Comparison of ENCODE assay signal across 19 cellular contexts in genomic region chr1:110890474-110891196, GRCh38. TPM values are rescaled to one million over a fixed set of nuclear protein-coding genes. Genes with fewer than 3 reads are reported as not detected.
DNase-seq lines count a peak whose midpoint lies in the region; TF ChIP-seq lines count a peak whose summit lies in the region.
"Had no signal": no experiment of that assay in that cellular context is flagged by ENCODE, and none has a peak within 500 bp of the region (broad histone marks: within the 10 kb centered on the region; RNA-seq: fewer than 3 reads in every experiment).

No MANE protein-coding gene starts in this region.

- POLR2A ChIA-PET in CD8-positive, alpha-beta memory T cell (lab: Charles Lee) = interaction anchor here (1.3 kb wide), 1 partner anchor 15 kb away, joined by 5 read pairs; no protein-coding TSS in a partner anchor
- POLR2A ChIA-PET in activated CD4-positive, alpha-beta memory T cell treated with anti-CD3 and anti-CD28 coated beads for 36 hours (lab: Charles Lee) = interaction anchor here (0.7 to 1.3 kb wide), 2 partner anchors 13 to 15 kb away, joined by 3 to 4 read pairs (median 3); no protein-coding TSS in a partner anchor

- peaks cover 91 to 100% (median 99%) of the 10 kb centered on the region in 3 donors for H3K4me1 Mint-ChIP-seq in CD8-positive, alpha-beta memory T cell
- H3K4me1 Mint-ChIP-seq in activated CD4-positive, alpha-beta memory T cell treated with anti-CD3 and anti-CD28 coated beads for 36 hours (ENCODE audit: low read depth) = peaks cover 93% of the 10 kb centered on the region

- no peaks in the 10 kb centered on the region for H3K27me3 Mint-ChIP-seq in CD8-positive, alpha-beta memory T cell
- H3K27me3 Mint-ChIP-seq in activated CD4-positive, alpha-beta memory T cell treated with anti-CD3 and anti-CD28 coated beads for 36 hours = no peaks in the 10 kb centered on the region

- peak overlapping the region; percentile 64 for H3K27ac ChIP-seq in CD8-positive, alpha-beta memory T cell (ENCODE audit: low read depth, low read length)
- no peak overlapping the region for H3K27ac ChIP-seq in osteoblast (ENCODE audit: low read depth, low read length)
- H3K27ac ChIP-seq: SJSA1, thyroid gland had no signal

- TF ChIP-seq POLR2A in erythroblast (IDR thresholded peaks at IDR 0.05; ENCODE audit: low read length) = no peak

- H3K4me1 ChIP-seq in CD8-positive, alpha-beta memory T cell (ENCODE audit: insufficient read depth, low read length) = peaks cover 86% of the 10 kb centered on the region
- no peaks in the 10 kb centered on the region for H3K4me1 ChIP-seq in osteoblast (ENCODE audit: insufficient read depth, low read length)
- H3K4me1 ChIP-seq: SJSA1, thyroid gland had no signal

- no peak overlapping the region for H2AFZ ChIP-seq in osteoblast (ENCODE audit: low read length)

- H3K79me2 ChIP-seq in osteoblast (ENCODE audit: insufficient read depth, low read length) = no peaks in the 10 kb centered on the region

- H3K36me3 Mint-ChIP-seq in CD8-positive, alpha-beta memory T cell = peaks cover 17 to 78% (median 36%) of the 10 kb centered on the region in 3 donors
- peaks cover 64% of the 10 kb centered on the region for H3K36me3 Mint-ChIP-seq in activated CD4-positive, alpha-beta memory T cell treated with anti-CD3 and anti-CD28 coated beads for 36 hours

- intact Hi-C loops in activated CD4-positive, alpha-beta memory T cell treated with anti-CD3 and anti-CD28 coated beads for 36 hours (cut with micrococcal nuclease) = no loop called here

- H3K4me2 ChIP-seq in osteoblast (ENCODE audit: insufficient read depth, low read length) = no peak overlapping the region

- CTCF ChIA-PET in CD8-positive, alpha-beta memory T cell (lab: Charles Lee) = interaction anchor here (1.1 to 1.9 kb wide), 5 partner anchors 12 to 110 kb away, joined by 3 to 5 read pairs (median 3); partner anchors contain the start of gene CD53
- CTCF ChIA-PET in activated CD4-positive, alpha-beta memory T cell treated with anti-CD3 and anti-CD28 coated beads for 36 hours (lab: Charles Lee) = interaction anchor here (1.4 to 1.9 kb wide), 5 partner anchors 11 to 140 kb away, joined by 3 to 6 read pairs (median 5); no protein-coding TSS in a partner anchor

- no peak for TF ChIP-seq CTCF in osteoblast (IDR thresholded peaks at IDR 0.05; ENCODE audit: extremely low read depth, low read depth, low read length)

- no peak overlapping the region for H3K4me3 ChIP-seq in CD8-positive, alpha-beta memory T cell (ENCODE audit: low read length)
- H3K4me3 ChIP-seq in osteoblast (ENCODE audit: insufficient read depth, low read length) = no peak overlapping the region
- H3K4me3 ChIP-seq: mucosa of descending colon, SJSA1, thyroid gland had no signal

- peaks cover 37% of the 10 kb centered on the region for H3K36me3 ChIP-seq in CD8-positive, alpha-beta memory T cell (ENCODE audit: insufficient read depth, low read length)
- no peaks in the 10 kb centered on the region for H3K36me3 ChIP-seq in osteoblast (ENCODE audit: insufficient read depth, low read length)
- H3K36me3 ChIP-seq: SJSA1, thyroid gland had no signal

- H3K4me3 Mint-ChIP-seq in CD8-positive, alpha-beta memory T cell = peak overlapping the region; percentile 9 to 67 (median 27)
- H3K4me3 Mint-ChIP-seq in activated CD4-positive, alpha-beta memory T cell treated with anti-CD3 and anti-CD28 coated beads for 36 hours = no peak overlapping the region

- DNase-seq in CD1c-positive myeloid dendritic cell (ENCODE audit: extremely low spot score) (peak; percentile 17), erythroblast (lab: John Stamatoyannopoulos, UW) (peak; percentile 56 to 62), osteoblast (ENCODE audit: insufficient read length, low spot score, missing footprints) (no peak), NCI-H748 (lab: John Stamatoyannopoulos, UW; ENCODE audit: unreplicated experiment) (no peak), DMS53 (lab: John Stamatoyannopoulos, UW) (no peak)
- no peak for DNase-seq in CD8-positive, alpha-beta memory T cell
- no peak for DNase-seq in activated CD4-positive, alpha-beta memory T cell treated with anti-CD3 and anti-CD28 coated beads for 36 hours
- DNase-seq: DMS79 treated with DMSO at 0.1 percent for 48 hours; hypothalamus; left cardiac atrium; mucosa of descending colon; NCI-H187; NCI-H510A treated with DMSO at 0.1 percent for 48 hours; stimulated activated CD8-positive, alpha-beta memory T cell treated with anti-CD3 and anti-CD28 coated beads, Interleukin-4, amount 100 ng/mL, for 48 hours; thyroid gland had no signal

- no peaks in the 10 kb centered on the region for H4K20me1 ChIP-seq in osteoblast (ENCODE audit: insufficient read depth, low read length)

- no peaks in the 10 kb centered on the region for H3K9me3 ChIP-seq in CD8-positive, alpha-beta memory T cell (ENCODE audit: low read length)
- no peaks in the 10 kb centered on the region for H3K9me3 ChIP-seq in osteoblast (ENCODE audit: low read depth, low read length)
- H3K9me3 ChIP-seq: mucosa of descending colon, SJSA1, thyroid gland had no signal

- H3K9me3 Mint-ChIP-seq in CD8-positive, alpha-beta memory T cell = no peaks in the 10 kb centered on the region
- H3K9me3 Mint-ChIP-seq in activated CD4-positive, alpha-beta memory T cell treated with anti-CD3 and anti-CD28 coated beads for 36 hours = no peaks in the 10 kb centered on the region

- H3K27ac Mint-ChIP-seq in CD8-positive, alpha-beta memory T cell = peak overlapping the region; percentile 50 to 93 (median 82)
- peak overlapping the region; percentile 77 for H3K27ac Mint-ChIP-seq in activated CD4-positive, alpha-beta memory T cell treated with anti-CD3 and anti-CD28 coated beads for 36 hours

- no peaks in the 10 kb centered on the region for H3K27me3 ChIP-seq in CD8-positive, alpha-beta memory T cell (ENCODE audit: insufficient read depth, low read length, poor library complexity, severe bottlenecking)
- no peaks in the 10 kb centered on the region for H3K27me3 ChIP-seq in osteoblast (ENCODE audit: insufficient read depth, low read length)
- H3K27me3 ChIP-seq: thyroid gland had no signal

RNA-seq across cellular contexts. Expression of gene CD53, which starts 17.7 kb away (rescaled TPM):
- 100 to 1,000 TPM; 190 to 194 TPM for total RNA-seq in CD8-positive, alpha-beta memory T cell
- 1,104 TPM for polyA plus RNA-seq in CD8-positive, alpha-beta memory T cell
- total RNA-seq in activated CD4-positive, alpha-beta memory T cell treated with anti-CD3 and anti-CD28 coated beads for 36 hours = 100 to 1,000 TPM; 240 to 246 TPM
- total RNA-seq in osteoblast = 0.29 and 0.36 TPM in 2 replicates
- total RNA-seq: fibroblast of villous mesenchyme, osteocyte, SJSA1 had no signal
- polyA plus RNA-seq: BJ had no signal

Comparison
In these comparisons a context has a peak if more than half of its experiments do, and no peak if none do; other contexts are left out.
1. DNase-seq: peak in CD1c-positive myeloid dendritic cell (single experiment) and erythroblast (2 of 2); none in CD8-positive, alpha-beta memory T cell (0 of 5), activated CD4-positive, alpha-beta memory T cell treated with anti-CD3 and anti-CD28 coated beads for 36 hours (single experiment), osteoblast (single experiment), NCI-H748 (single experiment) and DMS53 (single experiment).
2. RNA of gene CD53, which starts 17.7 kb away (total RNA-seq): 240 to 246 TPM in activated CD4-positive, alpha-beta memory T cell treated with anti-CD3 and anti-CD28 coated beads for 36 hours and 190 to 194 TPM in CD8-positive, alpha-beta memory T cell; 0.29 to 0.36 TPM in osteoblast; every median in the first group is over 100 times any median in the second.